In genomic region chr1:230386863-230387262, GRCh38 we compare ENCODE assay signal across 35 cellular contexts. TPM values are rescaled to one million over a fixed set of nuclear protein-coding genes. Genes with fewer than 3 reads are reported as not detected.
"Had no signal": no experiment of that assay in that cellular context is flagged by ENCODE, and none has a peak within 500 bp of the region (broad histone marks: within the 10 kb centered on the region; RNA-seq: fewer than 3 reads in every experiment).

No MANE protein-coding gene starts in this region.

- H3K36me3 ChIP-seq: MG63 had no signal

- H3K4me2 ChIP-seq: KMS-11 had no signal

- H3K9me3 ChIP-seq: MG63 had no signal

- H3K4me3 ChIP-seq: MG63 had no signal

- H3K27me3 ChIP-seq: MG63 had no signal

- H3K27ac ChIP-seq: KMS-11 had no signal

- DNase-seq: Karpas-422, Kasumi-1, KG1, MG63, MM.1S, MV-4-11, NCI-H1048, NCI-H1092, NCI-H1092 treated with DMSO at 0.1 percent for 48 hours, NCI-H1105, NCI-H1105 treated with DMSO at 0.1 percent for 48 hours, NCI-H1417, NCI-H1417 treated with DMSO at 0.1 percent for 48 hours, NCI-H1436, NCI-H1436 treated with DMSO at 0.1 percent for 48 hours, NCI-H146, NCI-H1694, NCI-H1694 treated with DMSO at 0.1 percent for 48 hours, NCI-H187, NCI-H187 treated with DMSO at 0.1 percent for 48 hours, NCI-H1930, NCI-H2029, NCI-H2029 treated with DMSO at 0.1 percent for 48 hours, NCI-H2081, NCI-H2081 treated with DMSO at 0.1 percent for 48 hours, NCI-H2107, NCI-H2171, NCI-H2171 treated with DMSO at 0.1 percent for 48 hours, NCI-H2227 treated with DMSO at 0.1 percent for 48 hours, NCI-H226, NCI-H345, NCI-H446, NCI-H446 treated with DMSO at 0.1 percent for 48 hours had no signal

RNA-seq across cellular contexts. Expression of gene PGBD5, which starts 39.3 kb away (rescaled TPM):
- total RNA-seq: NCI-H460 had no signal
